21 cellular contexts compared by ENCODE assay signal in the genomic region with DNA sequence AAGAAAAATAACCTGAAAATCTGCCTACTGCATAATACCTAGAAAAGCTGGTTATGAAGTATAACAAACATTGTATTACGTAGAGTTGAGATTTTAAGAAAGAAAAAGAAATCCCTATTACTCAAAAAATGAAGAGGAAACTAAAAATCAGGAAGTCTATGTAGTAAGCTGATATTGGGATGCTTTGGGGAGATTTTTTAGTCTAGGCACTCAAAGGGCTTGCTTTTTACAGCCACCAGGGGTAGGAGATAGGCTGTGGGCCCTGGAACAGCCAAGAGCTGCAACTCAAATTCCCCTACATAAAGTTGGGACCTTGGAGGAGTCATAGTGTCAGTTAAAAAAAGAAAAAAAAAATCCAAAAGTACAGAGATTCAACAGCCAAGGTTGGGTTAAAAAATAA.
DNase-seq lines count a peak whose midpoint lies in the region; ATAC-seq and TF ChIP-seq lines count a peak whose summit lies in the region.
"Had no signal": no experiment of that assay in that cellular context is flagged by ENCODE, and none has a peak within 500 bp of the region (broad histone marks: within the 10 kb centered on the region; RNA-seq: fewer than 3 reads in every experiment).

No MANE protein-coding gene starts in this region.

- intact Hi-C loops in CD14-positive monocyte (cut with micrococcal nuclease) (loop anchor here (5.0 to 10.0 kb wide), 2 partner anchors 128 to 131 kb away; partner anchors contain the start of gene FAM168A (in 2 of the 2)), psoas muscle (cut with DNase I) (no loop called here), left lung (cut with DNase I) (no loop called here)

- H3F3A ChIP-seq in GM23338 (replicated peaks; ENCODE audit: low read depth): no peaks in the 10 kb centered on the region

- 97 to 100% (median 97%) methylated on average over 1 of the region's 1 CpG for WGBS in psoas muscle, 3 donors

- no peaks in the 10 kb centered on the region for H3K36me3 ChIP-seq in GM23338 (ENCODE audit: insufficient read depth)
- no peaks in the 10 kb centered on the region for H3K36me3 ChIP-seq in brain microvascular endothelial cell (replicated peaks)
- no peaks in the 10 kb centered on the region for H3K36me3 ChIP-seq in psoas muscle (ENCODE audit: insufficient read depth in 1 of 2, low read depth in 1 of 2)
- no peaks in the 10 kb centered on the region for H3K36me3 ChIP-seq in left lung
- H3K36me3 ChIP-seq: SJCRH30 had no signal

- no peaks in the 10 kb centered on the region for H3K9me2 ChIP-seq in GM23338 (ENCODE audit: insufficient read depth)

- peaks cover 47% of the 10 kb centered on the region for H3K4me1 Mint-ChIP-seq in CD14-positive monocyte
- H3K4me1 Mint-ChIP-seq in GM23338: no peaks in the 10 kb centered on the region

- peaks cover 4 to 25% of the 10 kb centered on the region in 2 donors for H3K36me3 Mint-ChIP-seq in CD14-positive monocyte
- H3K36me3 Mint-ChIP-seq in GM23338 (ENCODE audit: low read depth): no peaks in the 10 kb centered on the region

- peaks cover 5% of the 10 kb centered on the region; the same call in 1 of the 2 replicates for H4K20me1 ChIP-seq in GM23338 (replicated peaks; ENCODE audit: insufficient read depth)

- ATAC-seq in GM23338 (peak; percentile 67), psoas muscle (no peak), left lung (no peak)

- H3K27me3 ChIP-seq in GM23338 (ENCODE audit: insufficient read depth): no peaks in the 10 kb centered on the region
- no peaks in the 10 kb centered on the region for H3K27me3 ChIP-seq in brain microvascular endothelial cell (replicated peaks)
- no peaks in the 10 kb centered on the region for H3K27me3 ChIP-seq in psoas muscle (ENCODE audit: insufficient read depth in 3 of 3, low read length in 2 of 3)
- no peaks in the 10 kb centered on the region for H3K27me3 ChIP-seq in left lung
- H3K27me3 ChIP-seq: SJCRH30 had no signal

- peak overlapping the region in 5 of 7 donors; percentile 58 to 91 (median 71) for H3K27ac Mint-ChIP-seq in CD14-positive monocyte
- H3K27ac Mint-ChIP-seq in GM23338: no peak overlapping the region
- H3K27ac Mint-ChIP-seq: IgD-negative memory B cell had no signal

- peaks cover 0 to 2% (median 0%) of the 10 kb centered on the region in 3 donors for H3K27me3 Mint-ChIP-seq in CD14-positive monocyte (ENCODE audit: low read depth in 3 of 3)
- H3K27me3 Mint-ChIP-seq in GM23338 (ENCODE audit: insufficient read depth, low read depth, poor library complexity): peaks cover 2% of the 10 kb centered on the region
- H3K27me3 Mint-ChIP-seq: IgD-negative memory B cell had no signal

- peaks cover 0 to 5% (median 0%) of the 10 kb centered on the region in 7 donors for H3K9me3 Mint-ChIP-seq in CD14-positive monocyte
- no peaks in the 10 kb centered on the region for H3K9me3 Mint-ChIP-seq in GM23338
- H3K9me3 Mint-ChIP-seq: IgD-negative memory B cell had no signal

- no peaks in the 10 kb centered on the region for H3K9me3 ChIP-seq in psoas muscle
- H3K9me3 ChIP-seq in left lung: no peaks in the 10 kb centered on the region
- H3K9me3 ChIP-seq: SJCRH30 had no signal

- H3K27ac ChIP-seq in GM23338 (ENCODE audit: low read depth) (no peak overlapping the region), brain microvascular endothelial cell (no peak overlapping the region), psoas muscle (peak overlapping the region; percentile 81), left lung (no peak overlapping the region)
- H3K27ac ChIP-seq: PC-9, RWPE1, SJCRH30 had no signal

- TF ChIP-seq CTCF in CD14-positive monocyte (IDR thresholded peaks at IDR 0.05): no peak
- TF ChIP-seq CTCF in GM23338 (conservative IDR thresholded peaks at IDR 0.05; ENCODE audit: low read depth in 2 of 2): no peak
- peak; percentile 16 for TF ChIP-seq CTCF in brain microvascular endothelial cell (IDR thresholded peaks at IDR 0.05; ENCODE audit: low read depth, low read length, missing control alignments)
- no peak for TF ChIP-seq CTCF in psoas muscle (IDR thresholded peaks at IDR 0.05)
- no peak for TF ChIP-seq CTCF in left lung (IDR thresholded peaks at IDR 0.05)

- no peak overlapping the region for H3K4me2 ChIP-seq in GM23338
- H3K4me2 ChIP-seq: PC-9 had no signal

- DNase-seq in CD14-positive monocyte (ENCODE audit: low spot score) (no peak), GM23338 (ENCODE audit: low spot score) (peak; percentile 42), brain microvascular endothelial cell (no peak), psoas muscle (no peak), NCI-H1436 (lab: John Stamatoyannopoulos, UW) (no peak), NCI-H345 (lab: John Stamatoyannopoulos, UW) (no peak), left lung (no peak), SIG-M5 treated with dmso at 0.1 percent for 504 hours (lab: John Stamatoyannopoulos, UW; ENCODE audit: unreplicated experiment) (no peak)
- DNase-seq: C1 segment of cervical spinal cord, DMS79, HCEC 1CT, Karpas-422, NCI-H1092 treated with DMSO at 0.1 percent for 48 hours, NCI-H2081, NCI-H2171 treated with DMSO at 0.1 percent for 48 hours, NCI-H446 treated with DMSO at 0.1 percent for 48 hours, NCI-H69, PC-9, SJCRH30 had no signal

- 0 out of 2 replicates have a peak, but pooled peaks cover 5% of the 10 kb centered on the region for H3K79me2 ChIP-seq in GM23338 (replicated peaks; ENCODE audit: insufficient read depth)

- H2AFZ ChIP-seq in GM23338: no peak overlapping the region
- H2AFZ ChIP-seq: PC-9 had no signal

- no peak overlapping the region for H3K4me3 Mint-ChIP-seq in CD14-positive monocyte
- H3K4me3 Mint-ChIP-seq in GM23338: no peak overlapping the region
- H3K4me3 Mint-ChIP-seq: IgD-negative memory B cell had no signal

- H3K4me1 ChIP-seq in GM23338 (ENCODE audit: insufficient read depth): no peaks in the 10 kb centered on the region
- peaks cover 65% of the 10 kb centered on the region for H3K4me1 ChIP-seq in psoas muscle
- peaks cover 0 to 41% of the 10 kb centered on the region in 2 donors for H3K4me1 ChIP-seq in left lung

- in situ Hi-C loops in brain microvascular endothelial cell (cut with HindIII; ENCODE audit: low pct_ligation_motif_present, low sequenced_read_pairs): no loop called here

- H3K4me3 ChIP-seq in GM23338 (no peak overlapping the region), brain microvascular endothelial cell (ENCODE audit: low read depth, low read length) (no peak overlapping the region), psoas muscle (no peak overlapping the region), left lung (no peak overlapping the region)
- H3K4me3 ChIP-seq: PC-9, SJCRH30 had no signal

TF ChIP-seq in GM23338, 12 proteins besides CTCF, POLR2A, EP300 and RAD21 (continues in another document):
- TF ChIP-seq ZNF114 (CRISPR knock-in tag; IDR thresholded peaks at IDR 0.05) (no peak), POLR2AphosphoS5 (IDR thresholded peaks at IDR 0.05; ENCODE audit: low read depth) (no peak), JUNB (IDR thresholded peaks at IDR 0.05; ENCODE audit: unreplicated experiment) (no peak), EZH2 (IDR thresholded peaks at IDR 0.05; ENCODE audit: low read depth, unreplicated experiment) (no peak), STAT1 (IDR thresholded peaks at IDR 0.05; ENCODE audit: unreplicated experiment) (no peak), REST (IDR thresholded peaks at IDR 0.05; ENCODE audit: unreplicated experiment) (no peak), ZNF331 (CRISPR knock-in tag; IDR thresholded peaks at IDR 0.05; ENCODE audit: low read depth) (no peak)
- TF ChIP-seq, protein P1, sequence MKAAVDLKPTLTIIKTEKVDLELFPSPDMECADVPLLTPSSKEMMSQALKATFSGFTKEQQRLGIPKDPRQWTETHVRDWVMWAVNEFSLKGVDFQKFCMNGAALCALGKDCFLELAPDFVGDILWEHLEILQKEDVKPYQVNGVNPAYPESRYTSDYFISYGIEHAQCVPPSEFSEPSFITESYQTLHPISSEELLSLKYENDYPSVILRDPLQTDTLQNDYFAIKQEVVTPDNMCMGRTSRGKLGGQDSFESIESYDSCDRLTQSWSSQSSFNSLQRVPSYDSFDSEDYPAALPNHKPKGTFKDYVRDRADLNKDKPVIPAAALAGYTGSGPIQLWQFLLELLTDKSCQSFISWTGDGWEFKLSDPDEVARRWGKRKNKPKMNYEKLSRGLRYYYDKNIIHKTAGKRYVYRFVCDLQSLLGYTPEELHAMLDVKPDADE (IDR thresholded peaks at IDR 0.05): no peak

Comparison
In these comparisons a context has a peak if more than half of its experiments do, and no peak if none do; other contexts are left out.
1. intact Hi-C loops: an anchor here in CD14-positive monocyte (5.0 to 10.0 kb wide); none called in psoas muscle and left lung.